Comparison of ENCODE assay signal across 27 cellular contexts in genomic region chr10:96358851-96359540, GRCh38. TPM values are rescaled to one million over a fixed set of nuclear protein-coding genes. Genes with fewer than 3 reads are reported as not detected.
A peak's percentile ranks its signal among the peaks of the same experiment; 100 is the strongest.
DNase-seq lines count a peak whose midpoint lies in the region; ATAC-seq and TF ChIP-seq lines count a peak whose summit lies in the region.
"Had no signal": no experiment of that assay in that cellular context is flagged by ENCODE, and none has a peak within 500 bp of the region (broad histone marks: within the 10 kb centered on the region; RNA-seq: fewer than 3 reads in every experiment).

TSS of gene OPALIN (minus strand) at chr10:96359002. CDS start at chr10:96358896, 106 bp downstream.

- H3K4me3 ChIP-seq in endodermal cell (ENCODE audit: low read length) (no peak within 1 kb of the TSS), left lung (no peak within 1 kb of the TSS)
- H3K4me3 ChIP-seq: HAP-1, MG63 had no signal

- no peaks in the 10 kb centered on the region for H3K36me3 Mint-ChIP-seq in endodermal cell (ENCODE audit: low read depth)
- H3K36me3 Mint-ChIP-seq: CD4-positive, CD25-positive, alpha-beta regulatory T cell had no signal

- no peak for TF ChIP-seq CTCF in endodermal cell (conservative IDR thresholded peaks at IDR 0.05)
- TF ChIP-seq CTCF in left lung (IDR thresholded peaks at IDR 0.05): no peak

- H3K4me1 ChIP-seq in endodermal cell (ENCODE audit: control insufficient read depth, insufficient read depth, low read length) (no peaks in the 10 kb centered on the region), left lung (no peaks in the 10 kb centered on the region)
- H3K4me1 ChIP-seq: BE2C, HAP-1 had no signal

- H3K9ac ChIP-seq in endodermal cell (ENCODE audit: extremely low read depth, low read length, poor library complexity, severe bottlenecking): no peak within 1 kb of the TSS

- no peaks in the 10 kb centered on the region for H3K4me1 Mint-ChIP-seq in endodermal cell
- H3K4me1 Mint-ChIP-seq: CD4-positive, CD25-positive, alpha-beta regulatory T cell; IgD-negative memory B cell had no signal

- H3K36me3 ChIP-seq in endodermal cell (ENCODE audit: control insufficient read depth, insufficient read depth, low read length) (no peaks in the 10 kb centered on the region), left lung (no peaks in the 10 kb centered on the region)
- H3K36me3 ChIP-seq: BE2C, HAP-1, MG63 had no signal

- peaks cover 3% of the 10 kb centered on the region for H3K27me3 Mint-ChIP-seq in endodermal cell (ENCODE audit: insufficient read depth)

- intact Hi-C loops in left lung (cut with DNase I): no loop called here

- ATAC-seq in left lung: no peak

- no peak within 1 kb of the TSS for H3K4me3 Mint-ChIP-seq in endodermal cell
- H3K4me3 Mint-ChIP-seq: CD4-positive, CD25-positive, alpha-beta regulatory T cell; IgD-negative memory B cell had no signal

- peak in 42 of 56 donors; percentile 15 to 82 (median 46) for DNase-seq in amygdala (lab: John Stamatoyannopoulos, UW)
- DNase-seq in endodermal cell: peak; percentile 29
- DNase-seq in midbrain (lab: John Stamatoyannopoulos, UW): peak; percentile 60
- peak; percentile 69 for DNase-seq in pons (ENCODE audit: low spot score)
- DNase-seq in left lung: no peak
- DNase-seq in RKO (ENCODE audit: low spot score): no peak
- DNase-seq in HT-29 (ENCODE audit: low spot score): no peak
- DNase-seq in effector CD4-positive, alpha-beta T cell: no peak
- DNase-seq: BE2C; CD4-positive, CD25-positive, alpha-beta regulatory T cell; COR-L47; DMS 273 treated with DMSO at 0.1 percent for 48 hours; DND-41; Kasumi-1; MG63; NCI-H1048; NCI-H1436; NCI-H2081; NCI-H748 treated with DMSO at 0.1 percent for 48 hours; OCI-M1; SHP77 had no signal

- H3K27me3 ChIP-seq in endodermal cell (ENCODE audit: control insufficient read depth, insufficient read depth, low read length, poor library complexity, severe bottlenecking): no peaks in the 10 kb centered on the region
- peaks cover 0 to 4% of the 10 kb centered on the region in 2 donors for H3K27me3 ChIP-seq in left lung

- no peak within 1 kb of the TSS for H3K27ac Mint-ChIP-seq in endodermal cell
- H3K27ac Mint-ChIP-seq: CD4-positive, CD25-positive, alpha-beta regulatory T cell; IgD-negative memory B cell had no signal

- 86 to 93% methylated on average over 4 to 7 of the region's 7 CpGs for WGBS in endodermal cell (ENCODE audit: insufficient coverage in 1 of 2, insufficient read length in 1 of 2), 2 experiments

- no peaks in the 10 kb centered on the region for H3K9me3 Mint-ChIP-seq in endodermal cell
- H3K9me3 Mint-ChIP-seq: IgD-negative memory B cell had no signal

- H3K27ac ChIP-seq in endodermal cell (ENCODE audit: low read depth, low read length) (no peak within 1 kb of the TSS), left lung (no peak within 1 kb of the TSS)

- no peaks in the 10 kb centered on the region for H3K9me3 ChIP-seq in endodermal cell (ENCODE audit: control insufficient read depth, low read length)
- H3K9me3 ChIP-seq in left lung: no peaks in the 10 kb centered on the region
- H3K9me3 ChIP-seq: BE2C, HAP-1 had no signal

RNA-seq across cellular contexts. Expression of gene OPALIN, which starts in this region (rescaled TPM):
- total RNA-seq in endodermal cell (not detected), left lung (not detected)
- polyA plus RNA-seq in endodermal cell (2013, experiment 1 of 2): not detected
- not detected for polyA plus RNA-seq in endodermal cell (2013, experiment 2 of 2)
- total RNA-seq in HT-29 (2014; rRNA removed; shearing (Covaris generic)): not detected in 2 replicates
- total RNA-seq: A172; CD4-positive, CD25-positive, alpha-beta regulatory T cell; G401; NCI-H460; RPMI7951 had no signal
- polyA plus RNA-seq: CD4-positive, CD25-positive, alpha-beta regulatory T cell; IgD-negative memory B cell had no signal

Comparison
In these comparisons a context has a peak if more than half of its experiments do, and no peak if none do; other contexts are left out.
1. Peak in DNase-seq in endodermal cell; RNA of the gene not detected or under 1 TPM.
2. DNase-seq: peak in amygdala (42 of 56), midbrain (single experiment) and pons (single experiment); none in left lung (0 of 2), RKO (single experiment), HT-29 (single experiment) and effector CD4-positive, alpha-beta T cell (single experiment).